In genomic region chr9:93902780-93903655, GRCh38 we compare ENCODE assay signal across 31 cellular contexts. TPM values are rescaled to one million over a fixed set of nuclear protein-coding genes. Genes with fewer than 3 reads are reported as not detected.
DNase-seq lines count a peak whose midpoint lies in the region; ATAC-seq, FAIRE-seq and TF ChIP-seq lines count a peak whose summit lies in the region.
"Had no signal": no experiment of that assay in that cellular context is flagged by ENCODE, and none has a peak within 500 bp of the region (broad histone marks: within the 10 kb centered on the region; RNA-seq: fewer than 3 reads in every experiment).

No MANE protein-coding gene starts in this region.

- H3K27me3 ChIP-seq in right lobe of liver (no peaks in the 10 kb centered on the region), HepG2 (ENCODE audit: control insufficient read depth in 1 of 2, insufficient read depth in 2 of 2, low read length in 2 of 2) (peaks cover 3 to 15% of the 10 kb centered on the region in 2 experiments; a peak in 3 of 5 replicates), WERI-Rb-1 (ENCODE audit: insufficient read depth, low read depth, severe bottlenecking) (no peaks in the 10 kb centered on the region), ovary (no peaks in the 10 kb centered on the region), esophagus muscularis mucosa (peaks cover 0 to 53% (median 0%) of the 10 kb centered on the region in 4 donors), colonic mucosa (no peaks in the 10 kb centered on the region)
- H3K27me3 ChIP-seq: BLaER1 treated with 17β-estradiol and CSF1 and Interleukin-3, amounts not matched to agents 10 nM and 100 nM; stomach had no signal

- TF ChIP-seq RAD21 in HepG2 (CRISPR knock-in tag; IDR thresholded peaks at IDR 0.05) = no peak

- no peak overlapping the region for H3K4me2 ChIP-seq in HepG2 (ENCODE audit: low read depth, low read length)
- H3K4me2 ChIP-seq: BLaER1 treated with 17β-estradiol and CSF1 and Interleukin-3, amounts not matched to agents 10 nM and 100 nM had no signal

- H3K9ac ChIP-seq in HepG2 (ENCODE audit: insufficient read depth, low read depth, low read length) (no peak overlapping the region), colonic mucosa (ENCODE audit: low read depth in 2 of 2, low read length in 2 of 2) (no peak overlapping the region)
- H3K9ac ChIP-seq: BLaER1 treated with 17β-estradiol and CSF1 and Interleukin-3, amounts not matched to agents 10 nM and 100 nM had no signal

- TF ChIP-seq POLR2A in right lobe of liver (IDR thresholded peaks at IDR 0.05) (no peak), HepG2 (IDR thresholded peaks at IDR 0.05; ENCODE audit: insufficient read depth in 1 of 2, low read depth in 2 of 2, low read length in 2 of 2) (no peak), ovary (IDR thresholded peaks at IDR 0.05) (no peak), esophagus muscularis mucosa (IDR thresholded peaks at IDR 0.05; ENCODE audit: low read depth) (no peak)

- H3K4me3 ChIP-seq in right lobe of liver = no peak overlapping the region
- no peak overlapping the region for H3K4me3 ChIP-seq in HepG2 (replicated peaks in 1 of 3; ENCODE audit: insufficient read depth in 1 of 3, low read depth in 2 of 3, low read length in 3 of 3)
- no peak overlapping the region for H3K4me3 ChIP-seq in WERI-Rb-1 (ENCODE audit: low read depth, low read length)
- no peak overlapping the region for H3K4me3 ChIP-seq in ovary
- no peak overlapping the region for H3K4me3 ChIP-seq in esophagus muscularis mucosa
- no peak overlapping the region for H3K4me3 ChIP-seq in colonic mucosa
- H3K4me3 ChIP-seq: BLaER1 treated with 17β-estradiol and CSF1 and Interleukin-3, amounts not matched to agents 10 nM and 100 nM; GM12878; heart right ventricle; lower lobe of right lung; stomach had no signal

- WGBS in right lobe of liver (ENCODE audit: insufficient coverage, low coverage, low lambda C conversion rate, missing lambda C conversion rate) = 80% methylated on average over 1 of the region's 12 CpGs
- 0% methylated on average over 1 of the region's 12 CpGs for WGBS in HepG2 (ENCODE audit: low lambda C conversion rate)
- 81 to 86% (median 82%) methylated on average over 12 of the region's 12 CpGs for WGBS in ovary, 3 donors
- 97% methylated on average over 6 of the region's 12 CpGs for WGBS in esophagus muscularis mucosa

- intact Hi-C loops in right lobe of liver (cut with DNase I) (loop anchor here in 1 of 2 donors (10.0 kb wide), 1 partner anchor 78 kb away; no protein-coding TSS in a partner anchor), HepG2 (cut with micrococcal nuclease; ENCODE audit: unreplicated experiment) (no loop called here), ovary (cut with DNase I) (no loop called here), esophagus muscularis mucosa (cut with DNase I) (no loop called here), colonic mucosa (cut with DNase I) (no loop called here)

- H3K4me1 ChIP-seq in right lobe of liver = no peaks in the 10 kb centered on the region
- H3K4me1 ChIP-seq in HepG2 (ENCODE audit: insufficient read depth, low read length) = no peaks in the 10 kb centered on the region
- no peaks in the 10 kb centered on the region for H3K4me1 ChIP-seq in ovary (ENCODE audit: insufficient read depth)
- no peaks in the 10 kb centered on the region for H3K4me1 ChIP-seq in esophagus muscularis mucosa
- no peaks in the 10 kb centered on the region for H3K4me1 ChIP-seq in colonic mucosa
- H3K4me1 ChIP-seq: BLaER1 treated with 17β-estradiol and CSF1 and Interleukin-3, amounts not matched to agents 10 nM and 100 nM; heart right ventricle; lower lobe of right lung; stomach had no signal

- BruUV-seq in HepG2 (replicated peaks; lab: Mats Ljungman, UMichigan) = no TSS peak

- no peaks in the 10 kb centered on the region for H3K79me2 ChIP-seq in HepG2 (ENCODE audit: insufficient read depth, low read length)

- TF ChIP-seq CTCF in right lobe of liver (IDR thresholded peaks at IDR 0.05) (no peak), HepG2 (CRISPR knock-in tag; IDR thresholded peaks at IDR 0.05) (no peak), WERI-Rb-1 (IDR thresholded peaks at IDR 0.05; ENCODE audit: low read depth, low read length) (no peak), ovary (IDR thresholded peaks at IDR 0.05) (no peak), esophagus muscularis mucosa (IDR thresholded peaks at IDR 0.05) (no peak), colonic mucosa (IDR thresholded peaks at IDR 0.05) (no peak)

- no peaks in the 10 kb centered on the region for H4K20me1 ChIP-seq in HepG2 (ENCODE audit: insufficient read depth, low read length)
- H4K20me1 ChIP-seq: BLaER1 treated with 17β-estradiol and CSF1 and Interleukin-3, amounts not matched to agents 10 nM and 100 nM had no signal

- CTCF ChIA-PET in HepG2 (lab: Yijun Ruan, JAX; ENCODE audit: low intra/inter-chr PET ratio, low total read pairs) = no interaction called here

- H3K9me3 ChIP-seq in right lobe of liver (no peaks in the 10 kb centered on the region), HepG2 (ENCODE audit: low read length) (no peaks in the 10 kb centered on the region), WERI-Rb-1 (ENCODE audit: severe bottlenecking) (peaks cover 4% of the 10 kb centered on the region), ovary (no peaks in the 10 kb centered on the region), esophagus muscularis mucosa (peaks cover 0 to 8% (median 0%) of the 10 kb centered on the region in 4 donors), colonic mucosa (no peaks in the 10 kb centered on the region)
- H3K9me3 ChIP-seq: BLaER1 treated with 17β-estradiol and CSF1 and Interleukin-3, amounts not matched to agents 10 nM and 100 nM; lower lobe of right lung; stomach had no signal

- POLR2A ChIA-PET in HepG2 (lab: Yijun Ruan, JAX) = no interaction called here

- in situ Hi-C loops in HepG2 (cut with HindIII; ENCODE audit: extremely low pct_ligation_motif_present, low pct_unique_long_range_greater_than_20kb) = no loop called here

- no peak for TF ChIP-seq EP300 in HepG2 (IDR thresholded peaks at IDR 0.05; ENCODE audit: low read depth in 2 of 2, low read length in 2 of 2)
- no peak for TF ChIP-seq EP300 in HepG2 (CRISPR knock-in tag; IDR thresholded peaks at IDR 0.05; ENCODE audit: borderline replicate concordance)
- no peak for TF ChIP-seq EP300 in ovary (IDR thresholded peaks at IDR 0.05)
- no peak for TF ChIP-seq EP300 in esophagus muscularis mucosa (IDR thresholded peaks at IDR 0.05)

- DNase-seq in right lobe of liver (peak; percentile 6 to 38 (median 37)), HepG2 (ENCODE audit: low spot score) (no peak), WERI-Rb-1 (peak; percentile 89), ovary (peak in 3 of 5 donors; percentile 2 to 13 (median 7)), esophagus muscularis mucosa (ENCODE audit: extremely low spot score) (no peak), RKO (ENCODE audit: low spot score) (no peak), colonic mucosa (no peak)
- DNase-seq: activated gamma-delta T cell treated with Interleukin-2 at 50 U/mL for 16 hours; COR-L47; dermis blood vessel endothelial cell; HCEC 1CT; heart right ventricle; Kasumi-1; kidney glomerular epithelial cell; lower lobe of right lung; natural killer cell; NCI-H1417; NCI-H2029 treated with DMSO at 0.1 percent for 48 hours; NCI-H524 treated with DMSO at 0.1 percent for 48 hours; PC-3; SHP77; stimulated activated CD4-positive, alpha-beta T cell treated with anti-CD3 and anti-CD28 coated beads, Interleukin-12 subunit alpha, Interleukin-12 subunit beta, amount 100 ng/mL, for 4 hours; stimulated activated CD4-positive, alpha-beta T cell treated with anti-CD3 and anti-CD28 coated beads, Interleukin-2, amount 100 ng/mL, for 48 hours; stomach; T-helper 17 cell had no signal

- FAIRE-seq in HepG2 (lab: Jason Lieb, UNC) = no peak
- FAIRE-seq: endometrium, frontal cortex, GM12878, TTC549 had no signal

- no peak overlapping the region for H2AFZ ChIP-seq in HepG2 (ENCODE audit: low read length)

- no peak for ATAC-seq in right lobe of liver
- no peak for ATAC-seq in HepG2
- ATAC-seq: GM12878, heart right ventricle, lower lobe of right lung, natural killer cell, PC-3, T-helper 17 cell had no signal

- no peaks in the 10 kb centered on the region for H3K36me3 ChIP-seq in right lobe of liver
- H3K36me3 ChIP-seq in HepG2 (replicated peaks in 1 of 2; ENCODE audit: control insufficient read depth in 1 of 2, insufficient read depth in 2 of 2, low read length in 2 of 2) = no peaks in the 10 kb centered on the region
- H3K36me3 ChIP-seq in WERI-Rb-1 = no peaks in the 10 kb centered on the region
- H3K36me3 ChIP-seq in ovary = no peaks in the 10 kb centered on the region
- H3K36me3 ChIP-seq in esophagus muscularis mucosa = no peaks in the 10 kb centered on the region
- no peaks in the 10 kb centered on the region for H3K36me3 ChIP-seq in colonic mucosa
- H3K36me3 ChIP-seq: BLaER1 treated with 17β-estradiol and CSF1 and Interleukin-3, amounts not matched to agents 10 nM and 100 nM; heart right ventricle; lower lobe of right lung; stomach had no signal

- H3K27ac ChIP-seq in right lobe of liver = no peak overlapping the region
- no peak overlapping the region for H3K27ac ChIP-seq in HepG2 (ENCODE audit: extremely low read length, insufficient read depth, low read length)
- H3K27ac ChIP-seq in WERI-Rb-1 = no peak overlapping the region
- H3K27ac ChIP-seq in ovary = no peak overlapping the region
- H3K27ac ChIP-seq in esophagus muscularis mucosa (replicated peaks in 1 of 4) = no peak overlapping the region
- H3K27ac ChIP-seq in colonic mucosa = no peak overlapping the region
- H3K27ac ChIP-seq: BLaER1 treated with 17β-estradiol and CSF1 and Interleukin-3, amounts not matched to agents 10 nM and 100 nM; heart right ventricle; lower lobe of right lung; stomach had no signal

RNA-seq across cellular contexts. Expression of gene BARX1, which starts 52.1 kb away (rescaled TPM):
- not detected for total RNA-seq in right lobe of liver
- not detected in 2 replicates for total RNA-seq in HepG2 (2016; rRNA removed; fragmentation: Illumina TruSeq; extraction: Trizol)
- not detected in 2 replicates for total RNA-seq in HepG2 (2016; cell fraction: cytosol; rRNA removed; fragmentation: Illumina TruSeq; extraction: Trizol; ENCODE audit: low read depth)
- not detected in 2 replicates for total RNA-seq in HepG2 (2016; cell fraction: insoluble cytoplasmic fraction; rRNA removed; fragmentation: Illumina TruSeq; extraction: Trizol)
- not detected in 2 replicates for total RNA-seq in HepG2 (2016; cell fraction: membrane; rRNA removed; fragmentation: Illumina TruSeq; extraction: Trizol)
- not detected in 2 replicates for total RNA-seq in HepG2 (2016; cell fraction: nucleus; rRNA removed; fragmentation: Illumina TruSeq; extraction: Trizol)
- not detected in 2 replicates for polyA plus RNA-seq in HepG2 (2011; rRNA removed)
- not detected in 2 replicates for polyA plus RNA-seq in HepG2 (2011; cell fraction: cytosol; rRNA removed)
- not detected in 2 replicates for polyA plus RNA-seq in HepG2 (2011; cell fraction: nucleus; rRNA removed)
- not detected in 2 replicates for polyA plus RNA-seq in HepG2 (2012)
- polyA plus RNA-seq in HepG2 (2016; cell fraction: cytosol; fragmentation: Illumina TruSeq; extraction: Trizol; ENCODE audit: low read depth) = not detected in 2 replicates
- polyA plus RNA-seq in HepG2 (2016; cell fraction: insoluble cytoplasmic fraction; fragmentation: Illumina TruSeq; extraction: Trizol; ENCODE audit: low read depth) = not detected in 2 replicates
- not detected in 2 replicates for polyA plus RNA-seq in HepG2 (2016; cell fraction: membrane; fragmentation: Illumina TruSeq; extraction: Trizol; ENCODE audit: low read depth)
- polyA plus RNA-seq in HepG2 (2016; cell fraction: nucleus; fragmentation: Illumina TruSeq; extraction: Trizol; ENCODE audit: insufficient read depth, low read depth) = not detected in 2 replicates
- 0.65 TPM in 1 of 2 replicates, not detected in the other for polyA minus RNA-seq in HepG2 (2011; rRNA and poly(A)+ RNA removed; ENCODE audit: low replicate concordance)
- polyA minus RNA-seq in HepG2 (2011; cell fraction: cytosol; rRNA and poly(A)+ RNA removed) = not detected in 2 replicates
- not detected in 2 replicates for polyA minus RNA-seq in HepG2 (2011; cell fraction: nucleus; rRNA and poly(A)+ RNA removed)
- total RNA-seq in ovary = not detected
- polyA plus RNA-seq in ovary = under 1 TPM in 1 of 2 donors, not detected in 1; 0.07 TPM
- under 1 TPM in 1 of 4 donors, not detected in 3; 0.42 TPM for total RNA-seq in esophagus muscularis mucosa
- not detected for total RNA-seq in colonic mucosa
- total RNA-seq: dermis blood vessel endothelial cell, frontal cortex, GM12878, lower lobe of right lung, mononuclear cell, natural killer cell, PC-3, T-helper 17 cell had no signal
- polyA plus RNA-seq: GM12878 had no signal

Comparison
In these comparisons a context has a peak if more than half of its experiments do, and no peak if none do; other contexts are left out.
1. DNase-seq: peak in right lobe of liver (3 of 3), WERI-Rb-1 (single experiment) and ovary (3 of 5); none in HepG2 (single experiment), esophagus muscularis mucosa (single experiment), RKO (single experiment) and colonic mucosa (single experiment).